2 cellular contexts compared by ENCODE assay signal in genomic region chr22:21384807-21385357, GRCh38. TPM values are rescaled to one million over a fixed set of nuclear protein-coding genes. Genes with fewer than 3 reads are reported as not detected.
"Had no signal": no experiment of that assay in that cellular context is flagged by ENCODE, and none has a peak within 500 bp of the region (broad histone marks: within the 10 kb centered on the region; RNA-seq: fewer than 3 reads in every experiment).

No MANE protein-coding gene starts in this region.

RNA-seq across cellular contexts. Expression of gene RIMBP3B, which starts 1.3 kb away (rescaled TPM):
- total RNA-seq: mononuclear cell, skeletal muscle tissue had no signal
